1 cellular context compared by ENCODE assay signal in genomic region chr11:10808553-10809372, GRCh38.
A peak's percentile ranks its signal among the peaks of the same experiment; 100 is the strongest.
TF ChIP-seq lines count a peak whose summit lies in the region.

EIF4G2 (minus strand) TSS chr11:10808926.

TF ChIP-seq in A549, 52 proteins besides CTCF, POLR2A, EP300 and RAD21 (continued from another document):
- TF ChIP-seq BCL3 (IDR thresholded peaks at IDR 0.05), result peak; percentile 99
- peak; percentile 40; the same call in 1 of the 2 replicates for TF ChIP-seq TFCP2L1 (CRISPR knock-in tag; IDR thresholded peaks at IDR 0.05)
- TF ChIP-seq RFX5 (IDR thresholded peaks at IDR 0.05), result 0 out of 2 replicates have a peak, but pooled peaks have one; percentile 51
- TF ChIP-seq CEBPB (IDR thresholded peaks at IDR 0.05), result no peak
- peak; percentile 86 for TF ChIP-seq PHF8 (IDR thresholded peaks at IDR 0.05; ENCODE audit: borderline replicate concordance, low read depth)
TF ChIP-seq in A549: peak in this region for 14.
